In genomic region chr1:9892563-9893528, GRCh38 we compare ENCODE assay signal across 8 cellular contexts. TPM values are rescaled to one million over a fixed set of nuclear protein-coding genes. Genes with fewer than 3 reads are reported as not detected.
DNase-seq lines count a peak whose midpoint lies in the region; ATAC-seq, FAIRE-seq and TF ChIP-seq lines count a peak whose summit lies in the region.

No MANE protein-coding gene starts in this region.

- H3K4me3 ChIP-seq in heart left ventricle: peak overlapping the region in 1 of 12 donors; percentile 23
- H3K4me3 ChIP-seq in small intestine (ENCODE audit: low read depth in 1 of 2, low read length in 2 of 2): no peak overlapping the region

- intact Hi-C loops in heart left ventricle (cut with DNase I): no loop called here

- peaks cover 9 to 72% (median 55%) of the 10 kb centered on the region in 12 donors for H3K4me1 ChIP-seq in heart left ventricle
- no peaks in the 10 kb centered on the region for H3K4me1 ChIP-seq in small intestine (ENCODE audit: control insufficient read depth in 2 of 2, insufficient read depth in 1 of 2, low read depth in 1 of 2, low read length in 1 of 2)

- no peak for FAIRE-seq in small intestine (lab: Jason Lieb, UNC)

- TF ChIP-seq POLR2A in heart left ventricle (IDR thresholded peaks at IDR 0.05): no peak

- peak overlapping the region; percentile 37 to 91 (median 80) for H3K27ac ChIP-seq in heart left ventricle
- peak overlapping the region in 1 of 2 donors; percentile 6 for H3K27ac ChIP-seq in small intestine (ENCODE audit: low read depth in 1 of 2, low read length in 1 of 2)

- no peak for TF ChIP-seq CTCF in heart left ventricle (IDR thresholded peaks at IDR 0.05)

- DNase-seq in HT-29 (ENCODE audit: low spot score): peak; percentile 53
- peak; percentile 36 to 75 for DNase-seq in SW 1271 (lab: John Stamatoyannopoulos, UW)
- peak in 2 of 5 donors; percentile 42 to 45 for DNase-seq in heart left ventricle
- peak; percentile 37 for DNase-seq in small intestine
- DNase-seq in activated effector memory CD4-positive, alpha-beta T cell treated with anti-CD3 and anti-CD28 coated beads, Interleukin-2, amount 50 U/mL, for 16 hours: no peak
- no peak for DNase-seq in anterior cingulate cortex (lab: John Stamatoyannopoulos, UW)
- no peak for DNase-seq in activated CD4-positive, alpha-beta T cell treated with anti-CD3 and anti-CD28 coated beads, Interleukin-2, amount 50 U/mL, for 4 hours

- H3K27me3 ChIP-seq in heart left ventricle (no peaks in the 10 kb centered on the region), small intestine (ENCODE audit: control insufficient read depth in 2 of 2, insufficient read depth in 2 of 2, low read length in 2 of 2) (no peaks in the 10 kb centered on the region)

- H3K36me3 ChIP-seq in heart left ventricle: peaks cover 0 to 8% (median 0%) of the 10 kb centered on the region in 9 donors
- H3K36me3 ChIP-seq in small intestine (ENCODE audit: control insufficient read depth in 2 of 2, insufficient read depth in 2 of 2, low read length in 2 of 2): no peaks in the 10 kb centered on the region

- H3K9me3 ChIP-seq in heart left ventricle (no peaks in the 10 kb centered on the region), small intestine (ENCODE audit: control insufficient read depth, low read depth) (no peaks in the 10 kb centered on the region)

- WGBS in heart left ventricle, 4 donors: 53 to 64% (median 61%) methylated on average over 14 of the region's 14 CpGs
- 74 to 86% (median 78%) methylated on average over 14 of the region's 14 CpGs for WGBS in small intestine, 3 donors

- ATAC-seq in heart left ventricle (peak; percentile 41 to 84 (median 46)), HG02981 (IDR thresholded peaks at IDR 0.05; ENCODE audit: unreplicated experiment) (no peak)

RNA-seq across cellular contexts. Expression of gene CTNNBIP1, which starts 17.2 kb away (rescaled TPM):
- total RNA-seq in HT-29 (2014; rRNA removed; shearing (Covaris generic)): 12.2 and 16.4 TPM in 2 replicates
- 10 to 100 TPM; 32.2 to 62.0 (median 42.9) TPM for total RNA-seq in heart left ventricle
- polyA plus RNA-seq in heart left ventricle (10 to 100 TPM; 25.4 to 37.8 TPM), small intestine (10 to 100 TPM; 20.3 to 24.8 (median 24.0) TPM)

RNA-seq across cellular contexts. Expression of gene LZIC, which starts 50.3 kb away (rescaled TPM):
- total RNA-seq in HT-29 (2014; rRNA removed; shearing (Covaris generic)): 7.7 and 8.7 TPM in 2 replicates
- 10 to 100 TPM; 30.8 to 37.7 (median 34.9) TPM for total RNA-seq in heart left ventricle
- polyA plus RNA-seq in heart left ventricle (10 to 100 TPM; 18.5 to 30.7 TPM), small intestine (10 to 100 TPM; 26.7 to 33.1 (median 30.5) TPM)

RNA-seq across cellular contexts. Expression of gene NMNAT1, which starts 50.4 kb away (rescaled TPM):
- 1.6 and 5.2 TPM in 2 replicates for total RNA-seq in HT-29 (2014; rRNA removed; shearing (Covaris generic))
- 10 to 100 TPM; 11.0 to 24.2 (median 17.2) TPM for total RNA-seq in heart left ventricle
- polyA plus RNA-seq in heart left ventricle (10 to 100 TPM; 12.2 to 13.7 TPM), small intestine (10 to 100 TPM in 2 of 3 donors, 1 to 10 TPM in 1; 6.5 to 12.7 (median 12.1) TPM)

Comparison
In these comparisons a context has a peak if more than half of its experiments do, and no peak if none do; other contexts are left out.
1. DNase-seq: peak in HT-29 (single experiment), SW 1271 (2 of 2) and small intestine (single experiment); none in activated effector memory CD4-positive, alpha-beta T cell treated with anti-CD3 and anti-CD28 coated beads, Interleukin-2, amount 50 U/mL, for 16 hours (single experiment), anterior cingulate cortex (0 of 58) and activated CD4-positive, alpha-beta T cell treated with anti-CD3 and anti-CD28 coated beads, Interleukin-2, amount 50 U/mL, for 4 hours (0 of 2).